ENCODE assay signal across 10 cellular contexts in the genomic region with DNA sequence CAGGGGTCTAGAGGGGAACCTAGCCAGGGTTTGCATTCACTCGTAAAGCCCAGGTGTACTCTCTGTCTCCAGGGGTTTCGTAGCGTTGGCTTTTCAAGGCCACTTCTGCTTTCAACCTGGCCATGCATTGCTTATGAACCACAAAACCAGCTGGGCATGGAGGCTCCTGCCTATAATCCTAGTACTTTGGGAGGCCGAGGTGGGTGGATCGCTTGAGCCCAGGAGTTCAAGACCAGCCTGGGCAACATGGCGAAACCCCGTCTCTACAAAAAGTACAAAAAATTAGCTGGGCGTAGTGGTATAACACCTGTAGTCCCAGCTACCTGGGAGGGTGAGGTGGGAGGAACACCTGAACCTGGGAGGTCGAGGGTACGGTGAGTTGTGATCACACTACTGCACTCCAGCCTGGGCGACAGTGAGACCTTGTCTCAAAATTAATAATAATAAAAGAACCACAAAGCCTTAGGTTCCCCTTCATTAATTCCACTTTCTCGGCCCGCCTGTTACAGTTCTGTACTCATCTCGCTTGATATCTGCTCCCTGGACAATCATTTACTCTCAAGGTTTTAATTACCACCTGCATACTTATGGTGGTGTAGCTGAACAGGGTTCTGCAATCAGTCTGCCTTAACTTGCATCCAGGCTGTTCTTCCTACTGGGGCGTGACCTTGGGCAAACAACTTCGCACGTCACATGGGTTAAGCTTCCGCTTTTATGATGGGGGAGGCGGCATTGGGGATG. TPM values are rescaled to one million over a fixed set of nuclear protein-coding genes. Genes with fewer than 3 reads are reported as not detected.
DNase-seq lines count a peak whose midpoint lies in the region; ATAC-seq and TF ChIP-seq lines count a peak whose summit lies in the region.
"Had no signal": no experiment of that assay in that cellular context is flagged by ENCODE, and none has a peak within 500 bp of the region (broad histone marks: within the 10 kb centered on the region; RNA-seq: fewer than 3 reads in every experiment).

No MANE protein-coding gene starts in this region.

- in situ Hi-C loops in GM13977 (cut with MboI; ENCODE audit: low pct_unique_long_range_greater_than_20kb, low sequenced_read_pairs, unreplicated experiment): no loop called here

- DNase-seq in GM13977 (ENCODE audit: low spot score) (peak; percentile 26), HL-60 (ENCODE audit: low read depth in 1 of 2, low spot score in 1 of 2) (peak in 1 of 2 experiments; percentile 91), left kidney (ENCODE audit: low read depth, low spot score) (peak; percentile 46), foreskin melanocyte (no peak), Kasumi-1 (lab: John Stamatoyannopoulos, UW) (no peak), type B pancreatic cell (ENCODE audit: extremely low spot score, unreplicated experiment) (no peak)
- DNase-seq in stimulated activated naive CD4-positive, alpha-beta T cell treated with Interleukin-2 at 50 U/mL for 16 hours (lab: John Stamatoyannopoulos, UW): no peak
- DNase-seq: stimulated activated CD8-positive, alpha-beta memory T cell treated with anti-CD3 and anti-CD28 coated beads, Interleukin-4, amount 100 ng/mL, for 48 hours had no signal

- H3K9me3 Mint-ChIP-seq in type B pancreatic cell: no peaks in the 10 kb centered on the region

- H3K36me3 Mint-ChIP-seq in type B pancreatic cell: peaks cover 20% of the 10 kb centered on the region

- H3K27me3 ChIP-seq in HL-60 (ENCODE audit: insufficient read depth, poor library complexity, severe bottlenecking): no peaks in the 10 kb centered on the region

- H3K4me3 ChIP-seq in HL-60 (replicated peaks; ENCODE audit: insufficient read depth, low read length): no peak overlapping the region

- peak overlapping the region; percentile 89 for H3K27ac ChIP-seq in HL-60 (replicated peaks)
- H3K27ac ChIP-seq: KMS-11 had no signal

- no peak overlapping the region for H3K4me3 Mint-ChIP-seq in type B pancreatic cell

- no peak overlapping the region for H3K27ac Mint-ChIP-seq in type B pancreatic cell

- no peaks in the 10 kb centered on the region for H3K27me3 Mint-ChIP-seq in type B pancreatic cell

- no peak for TF ChIP-seq CTCF in GM13977 (IDR thresholded peaks at IDR 0.05; ENCODE audit: extremely low read depth, insufficient read depth, missing control alignments)
- no peak for TF ChIP-seq CTCF in HL-60 (IDR thresholded peaks at IDR 0.05; ENCODE audit: insufficient read depth, low read length)
- TF ChIP-seq CTCF in type B pancreatic cell (conservative IDR thresholded peaks at IDR 0.05): no peak

- H3K4me1 Mint-ChIP-seq in type B pancreatic cell (ENCODE audit: unreplicated experiment): peaks cover 15% of the 10 kb centered on the region

- peak; percentile 68 for ATAC-seq in GM21528 (IDR thresholded peaks at IDR 0.05; ENCODE audit: low FRiP score, unreplicated experiment)

RNA-seq across cellular contexts. Expression of a gene that starts 6.1 kb away (rescaled TPM):
- total RNA-seq in type B pancreatic cell (ENCODE audit: low replicate concordance): 2.0 and 5.4 TPM in 2 replicates

RNA-seq across cellular contexts. Expression of a gene that starts 22.7 kb away (rescaled TPM):
- 131 and 142 TPM in 2 replicates for total RNA-seq in type B pancreatic cell (ENCODE audit: low replicate concordance)

RNA-seq across cellular contexts. Expression of a gene that starts 45.6 kb away (rescaled TPM):
- total RNA-seq in type B pancreatic cell (ENCODE audit: low replicate concordance): 23.2 and 41.4 TPM in 2 replicates

Comparison
In these comparisons a context has a peak if more than half of its experiments do, and no peak if none do; other contexts are left out.
1. DNase-seq: peak in GM13977 (single experiment) and left kidney (single experiment); none in stimulated activated naive CD4-positive, alpha-beta T cell treated with Interleukin-2 at 50 U/mL for 16 hours (single experiment), foreskin melanocyte (single experiment), Kasumi-1 (0 of 2) and type B pancreatic cell (single experiment).